ENCODE assay signal across 12 cellular contexts in genomic region chr1:108050911-108051624, GRCh38.
DNase-seq lines count a peak whose midpoint lies in the region; ATAC-seq and TF ChIP-seq lines count a peak whose summit lies in the region.
"Had no signal": no experiment of that assay in that cellular context is flagged by ENCODE, and none has a peak within 500 bp of the region (broad histone marks: within the 10 kb centered on the region; RNA-seq: fewer than 3 reads in every experiment).

No MANE protein-coding gene starts in this region.

- in situ Hi-C loops in astrocyte of the spinal cord (cut with HindIII; ENCODE audit: low sequenced_read_pairs) = no loop called here

- no peaks in the 10 kb centered on the region for H3K9me3 Mint-ChIP-seq in activated T-cell treated with anti-CD3 and anti-CD28 coated beads, Interleukin-2, amount 50 U/mL, for 72 hours

- H3K36me3 ChIP-seq in lower lobe of right lung (no peaks in the 10 kb centered on the region), thymus (ENCODE audit: control insufficient read depth, insufficient read depth) (no peaks in the 10 kb centered on the region)

- H3K27me3 ChIP-seq in lower lobe of right lung (ENCODE audit: low read depth) (no peaks in the 10 kb centered on the region), thymus (ENCODE audit: control insufficient read depth, insufficient read depth) (no peaks in the 10 kb centered on the region)

- H3K4me1 Mint-ChIP-seq in activated T-cell treated with anti-CD3 and anti-CD28 coated beads, Interleukin-2, amount 50 U/mL, for 72 hours (ENCODE audit: low read depth) = no peaks in the 10 kb centered on the region

- H3K36me3 Mint-ChIP-seq in activated T-cell treated with anti-CD3 and anti-CD28 coated beads, Interleukin-2, amount 50 U/mL, for 72 hours (ENCODE audit: insufficient read depth in 2 of 2) = no peaks in the 10 kb centered on the region

- ATAC-seq in activated T-cell treated with anti-CD3 and anti-CD28 coated beads, Interleukin-2, amount 50 U/mL, for 72 hours (replicated peaks in 1 of 2) = peak; percentile 79 to 88
- ATAC-seq in lower lobe of right lung = peak in 1 of 2 donors; percentile 10
- no peak for ATAC-seq in GM18511 (IDR thresholded peaks at IDR 0.05; ENCODE audit: unreplicated experiment)
- ATAC-seq in GM21529 (IDR thresholded peaks at IDR 0.05; ENCODE audit: unreplicated experiment) = no peak

- TF ChIP-seq CTCF in astrocyte of the spinal cord (IDR thresholded peaks at IDR 0.05; ENCODE audit: low read depth, low read length) = no peak
- no peak for TF ChIP-seq CTCF in lower lobe of right lung (IDR thresholded peaks at IDR 0.05)

- no peak overlapping the region for H3K27ac Mint-ChIP-seq in activated T-cell treated with anti-CD3 and anti-CD28 coated beads, Interleukin-2, amount 50 U/mL, for 72 hours

- WGBS in thymus = 9% methylated on average over 5 of the region's 5 CpGs

- H3K9me3 ChIP-seq in lower lobe of right lung (no peaks in the 10 kb centered on the region), thymus (ENCODE audit: control insufficient read depth) (no peaks in the 10 kb centered on the region)

- intact Hi-C loops in lower lobe of right lung (cut with DNase I) = no loop called here

- peak overlapping the region; percentile 46 for H3K27ac ChIP-seq in lower lobe of right lung
- H3K27ac ChIP-seq in thymus (ENCODE audit: low read depth) = peak overlapping the region; percentile 86
- H3K27ac ChIP-seq: HL-60 had no signal

- no peaks in the 10 kb centered on the region for H3K27me3 Mint-ChIP-seq in activated T-cell treated with anti-CD3 and anti-CD28 coated beads, Interleukin-2, amount 50 U/mL, for 72 hours (ENCODE audit: low read depth)

- H3K4me1 ChIP-seq in lower lobe of right lung (peaks cover 54% of the 10 kb centered on the region), thymus (ENCODE audit: control insufficient read depth, insufficient read depth, low read length) (peaks cover 13% of the 10 kb centered on the region)

- H3K4me3 ChIP-seq in astrocyte of the spinal cord (ENCODE audit: low read depth, low read length) (no peak overlapping the region), lower lobe of right lung (peak overlapping the region; percentile 38), thymus (ENCODE audit: low read length) (peak overlapping the region; percentile 0)

- DNase-seq in activated T-cell treated with anti-CD3 and anti-CD28 coated beads, Interleukin-2, amount 50 U/mL, for 72 hours = peak in 1 of 2 donors; percentile 22
- no peak for DNase-seq in activated T-cell treated with anti-CD3 and anti-CD28 coated beads, Interleukin-2, amount 50 U/mL, for 48 hours
- DNase-seq in astrocyte of the spinal cord (ENCODE audit: low read depth, low spot score) (peak; percentile 8), lower lobe of right lung (no peak)
- no peak for DNase-seq in stimulated activated CD4-positive, alpha-beta T cell treated with anti-CD3 and anti-CD28 coated beads, Interleukin-4, amount 100 ng/mL, for 1 hour
- DNase-seq: effector memory CD4-positive, alpha-beta T cell; NCI-H226; stimulated activated CD4-positive, alpha-beta T cell treated with anti-CD3 and anti-CD28 coated beads, Interleukin-2, amount 100 ng/mL, for 48 hours had no signal

- peak overlapping the region in 1 of 2 donors; percentile 60 for H3K4me3 Mint-ChIP-seq in activated T-cell treated with anti-CD3 and anti-CD28 coated beads, Interleukin-2, amount 50 U/mL, for 72 hours

Comparison
In these comparisons a context has a peak if more than half of its experiments do, and no peak if none do; other contexts are left out.
1. ATAC-seq: peak in activated T-cell treated with anti-CD3 and anti-CD28 coated beads, Interleukin-2, amount 50 U/mL, for 72 hours (2 of 2); none in GM18511 (single experiment) and GM21529 (single experiment).